8 cellular contexts compared by ENCODE assay signal in the genomic region with DNA sequence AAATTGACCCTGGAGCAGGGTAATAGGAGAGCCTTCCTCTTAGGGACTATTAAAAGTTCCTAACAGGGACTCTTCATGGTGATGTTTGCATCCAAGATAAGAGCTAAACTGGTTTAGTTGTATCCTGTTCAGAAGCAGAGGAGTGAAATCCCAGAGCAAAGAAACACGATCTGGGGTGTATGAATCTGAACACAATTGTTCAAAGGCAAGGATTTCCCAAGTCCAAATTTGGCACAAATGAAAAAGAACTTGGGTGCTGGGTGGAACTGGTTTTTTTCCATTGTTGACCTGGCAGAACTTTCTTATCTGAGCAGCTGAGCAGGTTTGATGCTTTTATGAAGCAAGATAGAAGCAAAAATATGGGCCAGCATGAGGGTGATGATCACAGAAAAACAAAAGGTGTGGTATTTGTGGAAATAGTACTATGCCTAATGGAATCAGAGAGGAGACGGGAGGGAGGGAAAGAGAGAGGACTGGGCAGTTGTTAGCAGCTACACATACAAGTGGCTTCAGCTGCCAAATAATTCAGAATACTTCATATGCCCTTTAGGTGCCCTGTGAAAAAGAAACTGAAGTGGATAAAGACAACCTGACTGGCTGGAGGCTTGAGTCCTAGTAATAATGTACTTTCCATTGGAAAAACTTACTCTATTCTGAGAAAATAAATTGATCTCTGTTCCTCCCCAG. TPM values are rescaled to one million over a fixed set of nuclear protein-coding genes. Genes with fewer than 3 reads are reported as not detected.
DNase-seq lines count a peak whose midpoint lies in the region; ATAC-seq and TF ChIP-seq lines count a peak whose summit lies in the region.

No MANE protein-coding gene starts in this region.

- H3K27me3 ChIP-seq in A673 (replicated peaks; ENCODE audit: insufficient read depth, low read depth, low read length, poor library complexity) (no peaks in the 10 kb centered on the region), smooth muscle cell (ENCODE audit: low read depth) (no peaks in the 10 kb centered on the region)

- H3K4me3 Mint-ChIP-seq in T-helper 17 cell: peak overlapping the region; percentile 100

- no peak overlapping the region for H2AFZ ChIP-seq in smooth muscle cell (ENCODE audit: low read depth)

- peaks cover 12% of the 10 kb centered on the region for H3F3A ChIP-seq in smooth muscle cell (ENCODE audit: low read depth)

- DNase-seq in A673 (ENCODE audit: low spot score) (no peak), T-helper 17 cell (no peak), Right ventricle myocardium superior (no peak), smooth muscle cell (lab: John Stamatoyannopoulos, UW; ENCODE audit: unreplicated experiment) (no peak), AG08396 (ENCODE audit: low spot score) (no peak), GM03348 (ENCODE audit: low spot score) (no peak)

- TF ChIP-seq CTCF in A673 (conservative IDR thresholded peaks at IDR 0.05; ENCODE audit: low read depth, low read length) (no peak), smooth muscle cell (IDR thresholded peaks at IDR 0.05; ENCODE audit: borderline replicate concordance, insufficient read depth, poor library complexity, severe bottlenecking) (no peak)

- no peak overlapping the region for H3K4me3 ChIP-seq in A673 (ENCODE audit: low read depth, low read length, poor library complexity, severe bottlenecking)
- H3K4me3 ChIP-seq in smooth muscle cell: no peak overlapping the region

- peak overlapping the region; percentile 98 for H3K27ac Mint-ChIP-seq in T-helper 17 cell

- H3K9ac ChIP-seq in smooth muscle cell (ENCODE audit: low read depth): no peak overlapping the region

- intact Hi-C loops in A673 (cut with micrococcal nuclease; ENCODE audit: unreplicated experiment) (no loop called here), Right ventricle myocardium superior (cut with DNase I) (no loop called here)

- no peaks in the 10 kb centered on the region for H4K20me1 ChIP-seq in smooth muscle cell (ENCODE audit: low read depth)

- no peaks in the 10 kb centered on the region for H3K36me3 ChIP-seq in A673 (ENCODE audit: insufficient read depth, low read length, poor library complexity, severe bottlenecking)
- no peaks in the 10 kb centered on the region for H3K36me3 ChIP-seq in smooth muscle cell (ENCODE audit: low read depth)

- H3K4me1 ChIP-seq in A673 (ENCODE audit: insufficient read depth, low read length, poor library complexity, severe bottlenecking) (peaks cover 30% of the 10 kb centered on the region), smooth muscle cell (ENCODE audit: low read depth) (peaks cover 21% of the 10 kb centered on the region)

- H3K27ac ChIP-seq in A673 (ENCODE audit: low read depth, low read length, poor library complexity, severe bottlenecking) (peak overlapping the region; percentile 40), smooth muscle cell (ENCODE audit: low read depth) (peak overlapping the region; percentile 86)

- ATAC-seq in GM21825 (IDR thresholded peaks at IDR 0.05; ENCODE audit: unreplicated experiment) (peak; percentile 9), T-helper 17 cell (no peak), Right ventricle myocardium superior (ENCODE audit: poor library complexity) (peak; percentile 76), HG03378 (IDR thresholded peaks at IDR 0.05; ENCODE audit: unreplicated experiment) (no peak)

- no TSS peak for BruUV-seq in A673 (replicated peaks; lab: Mats Ljungman, UMichigan)

- CTCF ChIA-PET in A673 (lab: Charles Lee): interaction anchor here (0.6 kb wide), 1 partner anchor 180 kb away, joined by 5 read pairs; no protein-coding TSS in a partner anchor

- no peaks in the 10 kb centered on the region for H3K36me3 Mint-ChIP-seq in T-helper 17 cell (ENCODE audit: low read depth)

- H3K4me2 ChIP-seq in smooth muscle cell: peak overlapping the region; percentile 58

- H3K27me3 Mint-ChIP-seq in T-helper 17 cell: no peaks in the 10 kb centered on the region

- H3K9me3 ChIP-seq in A673 (ENCODE audit: low read depth, low read length, poor library complexity, severe bottlenecking) (no peaks in the 10 kb centered on the region), T-helper 17 cell (ENCODE audit: control insufficient read depth, low read length, poor library complexity, severe bottlenecking) (no peaks in the 10 kb centered on the region), smooth muscle cell (replicated peaks; ENCODE audit: low read depth) (no peaks in the 10 kb centered on the region)

- H3K4me1 Mint-ChIP-seq in T-helper 17 cell: peaks cover 84% of the 10 kb centered on the region

- POLR2A ChIA-PET in A673 (lab: Charles Lee; ENCODE audit: low non-redundant PET): no interaction called here

- 44% methylated on average over 2 of the region's 2 CpGs for WGBS in smooth muscle cell (ENCODE audit: low lambda C conversion rate)

- no peaks in the 10 kb centered on the region for H3K79me2 ChIP-seq in smooth muscle cell (ENCODE audit: low read depth)

RNA-seq across cellular contexts. Expression of gene AGFG2, which starts 6.1 kb away (rescaled TPM):
- total RNA-seq in A673 (2021) (12.8 and 15.3 TPM in 2 replicates), T-helper 17 cell (10 to 100 TPM; 33.1 to 45.9 TPM), Right ventricle myocardium superior (19.8 TPM), smooth muscle cell (2.7 TPM in 2 replicates)
- polyA plus RNA-seq in smooth muscle cell: 4.0 and 8.4 TPM in 2 replicates

RNA-seq across cellular contexts. Expression of gene SAP25, which starts 28.6 kb away (rescaled TPM):
- total RNA-seq in A673 (2021) (1.7 and 2.8 TPM in 2 replicates), T-helper 17 cell (10 to 100 TPM; 33.1 to 43.1 TPM), Right ventricle myocardium superior (0.54 TPM), smooth muscle cell (not detected in 2 replicates)
- polyA plus RNA-seq in smooth muscle cell: 1.9 and 2.6 TPM in 2 replicates

RNA-seq across cellular contexts. Expression of gene LRCH4, which starts 40.8 kb away (rescaled TPM):
- 42.4 and 50.4 TPM in 2 replicates for total RNA-seq in A673 (2021)
- total RNA-seq in T-helper 17 cell: 100 to 1,000 TPM; 284 to 305 TPM
- 22.8 TPM for total RNA-seq in Right ventricle myocardium superior
- 31.9 and 48.2 TPM in 2 replicates for total RNA-seq in smooth muscle cell
- 58.5 and 68.2 TPM in 2 replicates for polyA plus RNA-seq in smooth muscle cell

RNA-seq across cellular contexts. Expression of gene FBXO24, which starts 41.0 kb away (rescaled TPM):
- total RNA-seq in A673 (2021) (0.44 and 0.75 TPM in 2 replicates), T-helper 17 cell (under 1 TPM; 0.31 to 0.70 TPM), Right ventricle myocardium superior (0.35 TPM), smooth muscle cell (0.22 and 0.67 TPM in 2 replicates)
- polyA plus RNA-seq in smooth muscle cell: 0.61 and 1.2 TPM in 2 replicates

RNA-seq across cellular contexts. Expression of gene PCOLCE, which starts 57.1 kb away (rescaled TPM):
- total RNA-seq in A673 (2021) (45.0 and 70.1 TPM in 2 replicates), T-helper 17 cell (10 to 100 TPM; 12.6 to 14.7 TPM), Right ventricle myocardium superior (42.2 TPM), smooth muscle cell (169 TPM in 2 replicates)
- polyA plus RNA-seq in smooth muscle cell: 526 and 754 TPM in 2 replicates

Comparison
In these comparisons a context has a peak if more than half of its experiments do, and no peak if none do; other contexts are left out.
1. ATAC-seq: peak in GM21825 (single experiment) and Right ventricle myocardium superior (single experiment); none in T-helper 17 cell (single experiment) and HG03378 (single experiment).